1 cellular context compared by ENCODE assay signal in genomic region chr2:73984922-73985317, GRCh38.
A peak's percentile ranks its signal among the peaks of the same experiment; 100 is the strongest.
TF ChIP-seq lines count a peak whose summit lies in the region.

No MANE protein-coding gene starts in this region.

TF ChIP-seq in H1, 55 proteins besides CTCF, POLR2A, EP300 and RAD21 (continued from another document):
- TF ChIP-seq JUN (IDR thresholded peaks at IDR 0.05; ENCODE audit: low read depth, low read length), result no peak
- TF ChIP-seq TCF12 (IDR thresholded peaks at IDR 0.05; ENCODE audit: low read depth, low read length), result no peak
- 0 out of 2 replicates have a peak, but pooled peaks have one; percentile 38 for TF ChIP-seq PHF8 (conservative IDR thresholded peaks at IDR 0.05; ENCODE audit: low read depth, low read length)
- TF ChIP-seq POLR2AphosphoS5 (IDR thresholded peaks at IDR 0.05; ENCODE audit: low read depth, low read length), result peak; percentile 29; the same call in 1 of the 2 replicates
- peak; percentile 37 for TF ChIP-seq TAF1 (IDR thresholded peaks at IDR 0.05; ENCODE audit: low read depth, low read length)
- no peak for TF ChIP-seq KDM4A (IDR thresholded peaks at IDR 0.05; ENCODE audit: low read depth, low read length, severe bottlenecking)
- TF ChIP-seq ATF2 (IDR thresholded peaks at IDR 0.05; ENCODE audit: low read length), result no peak
- TF ChIP-seq CBX8 (IDR thresholded peaks at IDR 0.05; ENCODE audit: borderline replicate concordance, low read depth, low read length), result no peak
- TF ChIP-seq HDAC6 (IDR thresholded peaks at IDR 0.05; ENCODE audit: low read depth, low read length), result no peak
- no peak for TF ChIP-seq KDM5A (IDR thresholded peaks at IDR 0.05; ENCODE audit: low read length)
- no peak for TF ChIP-seq SAP30 (IDR thresholded peaks at IDR 0.05; ENCODE audit: insufficient read depth, insufficient replicate concordance, low read length)
- TF ChIP-seq JUND (IDR thresholded peaks at IDR 0.05; ENCODE audit: low read length), result no peak
- TF ChIP-seq RXRA (IDR thresholded peaks at IDR 0.05; ENCODE audit: insufficient read depth, low read depth, low read length), result no peak
- TF ChIP-seq EGR1 (IDR thresholded peaks at IDR 0.05; ENCODE audit: borderline replicate concordance, low read depth, low read length), result no peak
- no peak for TF ChIP-seq CEBPB (IDR thresholded peaks at IDR 0.05; ENCODE audit: low read depth, low read length)
- TF ChIP-seq CHD2 (IDR thresholded peaks at IDR 0.05; ENCODE audit: low read length), result no peak
